7 cellular contexts compared by ENCODE assay signal in genomic region chrX:140206657-140207056, GRCh38.
"Had no signal": no experiment of that assay in that cellular context is flagged by ENCODE, and none has a peak within 500 bp of the region (broad histone marks: within the 10 kb centered on the region; RNA-seq: fewer than 3 reads in every experiment).

No MANE protein-coding gene starts in this region.

- H3K9me3 ChIP-seq: HAP-1 had no signal

- DNase-seq: H7, HFFc6, KG1 had no signal

- H3K4me1 ChIP-seq: HAP-1 had no signal

- H3K4me2 ChIP-seq: GM23338 had no signal

- H3K4me3 ChIP-seq: GM23338, HAP-1 had no signal

- H2AFZ ChIP-seq: GM23338 had no signal

- H3K27ac ChIP-seq: HL-60 had no signal

- ATAC-seq: GM23338, HCT116 had no signal

- H3K36me3 ChIP-seq: HAP-1 had no signal
